Comparison of ENCODE assay signal across 20 cellular contexts in the genomic region with DNA sequence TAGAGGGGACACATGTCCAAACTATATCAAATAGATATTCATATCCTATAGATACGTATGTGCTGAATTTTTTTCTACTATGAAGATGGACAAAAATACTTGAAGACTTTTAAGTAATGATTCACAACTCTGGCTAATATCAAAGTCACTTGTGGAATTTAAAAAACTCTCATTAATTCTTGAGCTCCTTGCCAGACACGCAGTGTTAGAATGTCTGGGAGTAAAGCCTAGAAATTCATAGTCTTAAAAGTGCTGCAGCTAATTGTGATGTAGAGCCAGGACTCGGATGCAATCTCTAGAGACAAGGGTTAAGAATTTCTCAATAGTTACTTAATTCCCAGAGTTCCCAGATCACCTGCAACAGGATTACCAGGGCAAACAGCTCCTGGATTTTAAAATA.
A peak's percentile ranks its signal among the peaks of the same experiment; 100 is the strongest.
DNase-seq lines count a peak whose midpoint lies in the region; ATAC-seq and TF ChIP-seq lines count a peak whose summit lies in the region.
"Had no signal": no experiment of that assay in that cellular context is flagged by ENCODE, and none has a peak within 500 bp of the region (broad histone marks: within the 10 kb centered on the region; RNA-seq: fewer than 3 reads in every experiment).

No MANE protein-coding gene starts in this region.

- H3K4me1 ChIP-seq in mesodermal cell (ENCODE audit: control insufficient read depth, insufficient read depth, low read length, poor library complexity, severe bottlenecking), result peaks cover 6% of the 10 kb centered on the region

- no peaks in the 10 kb centered on the region for H3K9me3 ChIP-seq in mesodermal cell (ENCODE audit: control insufficient read depth, low read length)

- 73 to 80% methylated on average over 1 to 2 of the region's 3 CpGs for WGBS in mesodermal cell (ENCODE audit: insufficient coverage in 2 of 2), 2 experiments

- no peak for TF ChIP-seq CTCF in AG04449 (IDR thresholded peaks at IDR 0.05; ENCODE audit: insufficient read depth, low read length, missing control alignments)

- ATAC-seq in GM21423 (IDR thresholded peaks at IDR 0.05; ENCODE audit: unreplicated experiment) (no peak), HG03460 (IDR thresholded peaks at IDR 0.05; ENCODE audit: unreplicated experiment) (no peak)
- ATAC-seq: activated CD4-positive, CD25-positive, alpha-beta regulatory T cell treated with anti-CD3 and anti-CD28 coated beads, Interleukin-2, amount 50 U/mL, for 24 hours had no signal

- POLR2A ChIA-PET in AG04449 (lab: Yijun Ruan, JAX), result no interaction called here

- CTCF ChIA-PET in AG04449 (lab: Yijun Ruan, JAX), result interaction anchor here (1.5 kb wide), 1 partner anchor 35 kb away, joined by 5 read pairs; no protein-coding TSS in a partner anchor

- H3K36me3 ChIP-seq in mesodermal cell (ENCODE audit: control insufficient read depth, insufficient read depth, low read length), result no peaks in the 10 kb centered on the region

- H3K27ac ChIP-seq in mesodermal cell (ENCODE audit: low read depth, low read length, severe bottlenecking), result peak overlapping the region; percentile 50
- H3K27ac ChIP-seq: hepatocyte had no signal

- DNase-seq in AG04449 (ENCODE audit: low read depth, low spot score), result peak; percentile 63
- peak; percentile 88 for DNase-seq in GM04503 (ENCODE audit: low read depth)
- DNase-seq in amniotic epithelial cell (ENCODE audit: low read depth), result peak; percentile 41
- DNase-seq in NCI-H1417 treated with DMSO at 0.1 percent for 48 hours (lab: John Stamatoyannopoulos, UW), result no peak
- DNase-seq in NCI-H187 treated with DMSO at 0.1 percent for 48 hours (lab: John Stamatoyannopoulos, UW), result no peak
- DNase-seq: activated naive CD4-positive, alpha-beta T cell treated with anti-CD3 and anti-CD28 coated beads, Interleukin-2, amount 50 U/mL, for 16 hours; activated T-cell treated with anti-CD3 and anti-CD28 coated beads, Interleukin-2, amount 50 U/mL, for 48 hours; CD8-positive, alpha-beta memory T cell; DMS79 treated with DMSO at 0.1 percent for 48 hours; endodermal cell; foreskin fibroblast; nephron progenitor cell; posterior cingulate gyrus; small intestine; stimulated activated CD4-positive, alpha-beta T cell treated with anti-CD3 and anti-CD28 coated beads, Interleukin-4, amount 100 ng/mL, for 24 hours had no signal

- H3K4me3 ChIP-seq in AG04449 (ENCODE audit: low read depth, low read length) (no peak overlapping the region), mesodermal cell (ENCODE audit: extremely low read depth, insufficient read depth, low read length, poor library complexity, severe bottlenecking) (no peak overlapping the region)
- H3K4me3 ChIP-seq: hepatocyte had no signal

Comparison
In these comparisons a context has a peak if more than half of its experiments do, and no peak if none do; other contexts are left out.
1. DNase-seq: peak in AG04449 (single experiment), GM04503 (single experiment) and amniotic epithelial cell (single experiment); none in NCI-H1417 treated with DMSO at 0.1 percent for 48 hours (single experiment) and NCI-H187 treated with DMSO at 0.1 percent for 48 hours (single experiment).